In the genomic region with DNA sequence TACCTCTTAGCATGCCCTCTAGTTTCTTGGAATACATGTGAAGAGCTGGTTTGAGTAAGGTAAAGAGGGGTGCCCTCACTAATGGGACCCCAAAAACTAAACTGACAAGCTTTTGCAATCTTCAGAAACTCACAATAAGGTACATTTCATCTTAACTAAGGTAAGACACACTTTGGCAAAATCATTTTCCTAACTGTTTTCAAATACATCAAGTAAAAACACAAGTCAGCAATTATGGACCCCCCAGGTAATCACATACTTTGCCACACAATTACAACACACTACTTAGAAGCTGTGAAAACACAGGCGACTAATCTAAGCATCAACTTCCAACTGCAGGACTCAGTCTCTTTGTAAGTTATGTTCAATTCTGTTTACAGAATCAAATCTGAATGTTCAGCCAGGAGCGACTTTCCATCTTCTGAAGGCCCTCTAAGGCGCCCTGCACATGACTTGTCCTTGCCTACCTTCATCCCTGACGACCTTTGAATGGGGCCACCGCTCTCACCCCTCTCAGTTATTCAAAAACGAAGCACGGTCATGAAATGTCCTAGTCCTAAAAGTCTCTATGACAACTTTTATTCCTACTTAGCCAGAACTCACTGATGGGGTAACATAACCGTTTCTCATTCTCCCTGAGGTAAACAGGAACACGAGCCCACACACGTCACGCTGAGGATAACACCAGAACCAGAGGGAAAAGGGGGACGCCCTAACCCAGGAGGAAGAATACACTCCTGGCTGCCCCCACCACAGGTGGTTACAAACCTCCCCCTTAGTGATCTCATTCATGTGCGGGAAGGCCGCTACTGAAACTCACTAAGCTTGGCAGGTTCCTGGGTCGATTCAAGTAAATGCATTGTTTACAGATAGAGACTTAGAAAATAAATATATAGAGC, we compare ENCODE assay signal across 16 cellular contexts. TPM values are rescaled to one million over a fixed set of nuclear protein-coding genes. Genes with fewer than 3 reads are reported as not detected.
A peak's percentile ranks its signal among the peaks of the same experiment; 100 is the strongest.
DNase-seq lines count a peak whose midpoint lies in the region; ATAC-seq, FAIRE-seq and TF ChIP-seq lines count a peak whose summit lies in the region.
"Had no signal": no experiment of that assay in that cellular context is flagged by ENCODE, and none has a peak within 500 bp of the region (broad histone marks: within the 10 kb centered on the region; RNA-seq: fewer than 3 reads in every experiment).

No MANE protein-coding gene starts in this region.

- peaks cover 39% of the 10 kb centered on the region for H3K36me3 Mint-ChIP-seq in nephron progenitor cell (ENCODE audit: low read depth)

- FAIRE-seq in K562 (lab: Jason Lieb, UNC): no peak
- FAIRE-seq: H54 had no signal

- peaks cover 97% of the 10 kb centered on the region for H3K79me2 ChIP-seq in K562 (ENCODE audit: control insufficient read depth, insufficient read depth, low read length)

- TF ChIP-seq POLR2A in K562 (conservative IDR thresholded peaks at IDR 0.05) (no peak), thyroid gland (IDR thresholded peaks at IDR 0.05) (no peak)

- no peak for DNase-seq in stimulated activated naive CD8-positive, alpha-beta T cell treated with anti-CD3 and anti-CD28 coated beads, Interleukin-15, amount 100 ng/mL, for 72 hours
- DNase-seq in stimulated activated naive CD8-positive, alpha-beta T cell treated with anti-CD3 and anti-CD28 coated beads, Interleukin-15, Interleukin-2, amounts not matched to agents 100 U/mL and 50 U/mL, for 24 hours: no peak
- DNase-seq in K562 (ENCODE audit: extremely low read depth in 1 of 4, low spot score in 3 of 4) (no peak), nephron progenitor cell (no peak), pons (ENCODE audit: low spot score) (no peak), thyroid gland (no peak), SKM-1 treated with dmso at 0.1 percent for 144 hours (lab: John Stamatoyannopoulos, UW; ENCODE audit: unreplicated experiment) (no peak)
- DNase-seq: activated B cell treated with CpG ODN at 0.5 μM for 24 hours; effector CD8-positive, alpha-beta T cell; NCI-H1694; NCI-H2227 treated with DMSO at 0.1 percent for 48 hours; stimulated activated CD4-positive, alpha-beta T cell treated with anti-CD3 and anti-CD28 coated beads, Interleukin-15, amount 100 ng/mL, for 24 hours had no signal

- peaks cover 8 to 34% of the 10 kb centered on the region in 2 experiments for H3K4me1 ChIP-seq in K562 (replicated peaks in 1 of 2; ENCODE audit: control insufficient read depth in 2 of 2, insufficient read depth in 2 of 2, low read length in 2 of 2)
- peaks cover 67 to 75% of the 10 kb centered on the region in 2 donors for H3K4me1 ChIP-seq in thyroid gland

- H3K27me3 ChIP-seq in K562 (ENCODE audit: control insufficient read depth in 2 of 2, insufficient read depth in 2 of 2, low read length in 2 of 2): no peaks in the 10 kb centered on the region
- no peaks in the 10 kb centered on the region for H3K27me3 ChIP-seq in thyroid gland

- no peak for TF ChIP-seq RAD21 in K562 (CRISPR knock-in tag; conservative IDR thresholded peaks at IDR 0.05 in 1 of 2, IDR thresholded peaks at IDR 0.05 in 1 of 2)

- BruUV-seq in K562 (replicated peaks; lab: Mats Ljungman, UMichigan): no TSS peak

- H3K4me2 ChIP-seq in K562 (ENCODE audit: insufficient read depth, low read length): no peak overlapping the region

- POLR2A ChIA-PET in K562 (lab: Yijun Ruan, JAX): interaction anchor here (0.6 to 8.4 kb wide), 3 partner anchors 10 to 280 kb away, joined by 3 to 86 read pairs (median 3); no protein-coding TSS in a partner anchor

- peaks cover 6% of the 10 kb centered on the region; the same call in 1 of the 3 replicates for H3K36me3 ChIP-seq in K562 (ENCODE audit: control insufficient read depth, insufficient read depth, low read length)
- H3K36me3 ChIP-seq in thyroid gland: no peaks in the 10 kb centered on the region

- peak; percentile 21 for ATAC-seq in stimulated activated naive CD8-positive, alpha-beta T cell treated with anti-CD3 and anti-CD28 coated beads, Interleukin-15, amount 100 ng/mL, for 72 hours
- ATAC-seq in stimulated activated naive CD8-positive, alpha-beta T cell treated with anti-CD3 and anti-CD28 coated beads, Interleukin-15, Interleukin-2, amounts not matched to agents 100 U/mL and 50 U/mL, for 24 hours: no peak
- ATAC-seq in K562 (no peak), HG02763 (IDR thresholded peaks at IDR 0.05; ENCODE audit: unreplicated experiment) (no peak)
- ATAC-seq: activated naive CD4-positive, alpha-beta T cell treated with anti-CD3 and anti-CD28 coated beads, Interleukin-2, amount 50 U/mL, for 72 hours had no signal

- 68% methylated on average over 15 of the region's 15 CpGs for WGBS in K562 (ENCODE audit: insufficient coverage, low coverage, missing lambda C conversion rate)
- WGBS in thyroid gland, 2 donors: 79 to 81% methylated on average over 15 of the region's 15 CpGs

- no peak overlapping the region for H2AFZ ChIP-seq in K562 (ENCODE audit: low read depth, low read length)

- peaks cover 91% of the 10 kb centered on the region for H3K4me1 Mint-ChIP-seq in stimulated activated naive CD8-positive, alpha-beta T cell treated with anti-CD3 and anti-CD28 coated beads, Interleukin-15, amount 100 ng/mL, for 72 hours
- peaks cover 91% of the 10 kb centered on the region for H3K4me1 Mint-ChIP-seq in nephron progenitor cell

- H3K9me3 ChIP-seq in K562 (replicated peaks; ENCODE audit: control insufficient read depth, insufficient read depth, low read depth, low read length): no peaks in the 10 kb centered on the region
- no peaks in the 10 kb centered on the region for H3K9me3 ChIP-seq in thyroid gland

- H3K9me3 Mint-ChIP-seq in stimulated activated naive CD8-positive, alpha-beta T cell treated with anti-CD3 and anti-CD28 coated beads, Interleukin-15, amount 100 ng/mL, for 72 hours: no peaks in the 10 kb centered on the region
- no peaks in the 10 kb centered on the region for H3K9me3 Mint-ChIP-seq in nephron progenitor cell
- H3K9me3 Mint-ChIP-seq: activated B cell treated with CpG ODN at 0.5 μM for 24 hours; activated naive CD4-positive, alpha-beta T cell treated with anti-CD3 and anti-CD28 coated beads, Interleukin-2, amount 50 U/mL, for 72 hours; T-helper 1 cell treated with Interleukin-12 subunit alpha and Interleukin-12 subunit beta and Interleukin-4 antibody, amounts not matched to agents 30 μg/mL and 1 μg/mL, for 36 hours had no signal

- intact Hi-C loops in K562 (cut with micrococcal nuclease) (loop anchor here (5.0 kb wide), 1 partner anchor 93 kb away; no protein-coding TSS in a partner anchor), thyroid gland (cut with DNase I) (loop anchor here (10.0 kb wide), 2 partner anchors 110 to 180 kb away; no protein-coding TSS in a partner anchor)

- H3K27me3 Mint-ChIP-seq in stimulated activated naive CD8-positive, alpha-beta T cell treated with anti-CD3 and anti-CD28 coated beads, Interleukin-15, amount 100 ng/mL, for 72 hours: no peaks in the 10 kb centered on the region
- peaks cover 4% of the 10 kb centered on the region for H3K27me3 Mint-ChIP-seq in nephron progenitor cell (ENCODE audit: low read depth, poor library complexity)
- H3K27me3 Mint-ChIP-seq: activated B cell treated with CpG ODN at 0.5 μM for 24 hours had no signal

- TF ChIP-seq EP300 in K562 (IDR thresholded peaks at IDR 0.05; ENCODE audit: low read length): no peak

- H3K9ac ChIP-seq in K562 (ENCODE audit: insufficient read depth in 1 of 2, low read depth in 2 of 2, low read length in 2 of 2): no peak overlapping the region

- H3K27ac Mint-ChIP-seq in stimulated activated naive CD8-positive, alpha-beta T cell treated with anti-CD3 and anti-CD28 coated beads, Interleukin-15, amount 100 ng/mL, for 72 hours: no peak overlapping the region
- peak overlapping the region; percentile 87 for H3K27ac Mint-ChIP-seq in nephron progenitor cell
- H3K27ac Mint-ChIP-seq: activated B cell treated with CpG ODN at 0.5 μM for 24 hours; T-helper 1 cell treated with Interleukin-12 subunit alpha and Interleukin-12 subunit beta and Interleukin-4 antibody, amounts not matched to agents 30 μg/mL and 1 μg/mL, for 36 hours had no signal

- H3K9me1 ChIP-seq in K562 (ENCODE audit: control insufficient read depth, insufficient read depth, low read length): peaks cover 4% of the 10 kb centered on the region

- TF ChIP-seq CTCF in K562 (IDR thresholded peaks at IDR 0.05 in 2 of 3, conservative IDR thresholded peaks at IDR 0.05 in 1 of 3; ENCODE audit: insufficient read depth in 2 of 3, low read depth in 1 of 3, low read length in 3 of 3) (no peak), nephron progenitor cell (IDR thresholded peaks at IDR 0.05) (no peak), thyroid gland (IDR thresholded peaks at IDR 0.05) (no peak)

- peaks cover 56% of the 10 kb centered on the region for H4K20me1 ChIP-seq in K562 (replicated peaks; ENCODE audit: control insufficient read depth, insufficient read depth, low read length)

- in situ Hi-C loops in K562 (cut with MboI): no loop called here

- CTCF ChIA-PET in K562 (lab: Yijun Ruan, JAX; ENCODE audit: low intra/inter-chr PET ratio): no interaction called here

- H3K4me3 ChIP-seq in K562: no peak overlapping the region
- no peak overlapping the region for H3K4me3 ChIP-seq in thyroid gland (replicated peaks in 1 of 3)

- no peak overlapping the region for H3K27ac ChIP-seq in K562 (ENCODE audit: extremely low read depth, low read depth, low read length)
- H3K27ac ChIP-seq in thyroid gland: no peak overlapping the region

- peak overlapping the region; percentile 4 to 5 for H3K4me3 Mint-ChIP-seq in stimulated activated naive CD8-positive, alpha-beta T cell treated with anti-CD3 and anti-CD28 coated beads, Interleukin-15, amount 100 ng/mL, for 72 hours
- peak overlapping the region; percentile 52 for H3K4me3 Mint-ChIP-seq in nephron progenitor cell
- H3K4me3 Mint-ChIP-seq: activated B cell treated with CpG ODN at 0.5 μM for 24 hours; T-helper 1 cell treated with Interleukin-12 subunit alpha and Interleukin-12 subunit beta and Interleukin-4 antibody, amounts not matched to agents 30 μg/mL and 1 μg/mL, for 36 hours had no signal

RNA-seq across cellular contexts. Expression of gene CREBBP, which starts 5.5 kb away (rescaled TPM):
- 118 and 129 TPM in 2 replicates for total RNA-seq in K562 (2011; cell fraction: chromatin; rRNA removed; ENCODE audit: low replicate concordance)
- total RNA-seq in K562 (2011; cell fraction: nucleolus; rRNA removed): 52.7 and 61.3 TPM in 2 replicates
- 58.0 and 84.6 TPM in 2 replicates for total RNA-seq in K562 (2011; cell fraction: nucleoplasm; rRNA removed)
- total RNA-seq in K562 (2014; rRNA removed): 9.4 and 9.7 TPM in 2 replicates
- 5.6 and 8.9 TPM in 2 replicates for total RNA-seq in K562 (2014; rRNA removed; fragmentation: Illumina TruSeq; extraction: Trizol)
- 5.4 and 6.3 TPM in 2 replicates for total RNA-seq in K562 (2015; rRNA removed; fragmentation: Illumina TruSeq; extraction: Trizol)
- 22.3 and 24.8 TPM in 2 replicates for total RNA-seq in K562 (2021)
- polyA plus RNA-seq in K562 (2011; rRNA removed): 2.6 and 4.1 TPM in 2 replicates
- 2.6 and 2.8 TPM in 2 replicates for polyA plus RNA-seq in K562 (2011; cell fraction: cytosol; rRNA removed)
- polyA plus RNA-seq in K562 (2011; cell fraction: nucleus; rRNA removed): 12.7 and 15.9 TPM in 2 replicates
- polyA plus RNA-seq in K562 (2012): 8.9 and 10.8 TPM in 2 replicates
- polyA plus RNA-seq in K562 (2014; fragmentation: Illumina TruSeq; extraction: Trizol): 13.2 and 13.8 TPM in 2 replicates
- polyA plus RNA-seq in K562 (2014; fragmentation: Nextera tagmentation; extraction: Ambion mirVana): 1 to 10 TPM in 1 of 2 experiments, under 1 TPM in 1; 0.70 to 2.5 TPM
- polyA plus RNA-seq in K562 (2014; rRNA removed): 6.8 and 7.4 TPM in 2 replicates
- polyA minus RNA-seq in K562 (2011; rRNA and poly(A)+ RNA removed): 9.9 and 15.2 TPM in 2 replicates
- 20.4 and 22.6 TPM in 2 replicates for polyA minus RNA-seq in K562 (2011; cell fraction: cytosol; rRNA and poly(A)+ RNA removed)
- polyA minus RNA-seq in K562 (2011; cell fraction: nucleus; rRNA and poly(A)+ RNA removed): 16.2 and 23.5 TPM in 2 replicates
- total RNA-seq in thyroid gland: 100 to 1,000 TPM in 1 of 4 donors, 10 to 100 TPM in 3; 52.5 to 157 (median 75.9) TPM
